ENCODE assay signal across 15 cellular contexts in the genomic region with DNA sequence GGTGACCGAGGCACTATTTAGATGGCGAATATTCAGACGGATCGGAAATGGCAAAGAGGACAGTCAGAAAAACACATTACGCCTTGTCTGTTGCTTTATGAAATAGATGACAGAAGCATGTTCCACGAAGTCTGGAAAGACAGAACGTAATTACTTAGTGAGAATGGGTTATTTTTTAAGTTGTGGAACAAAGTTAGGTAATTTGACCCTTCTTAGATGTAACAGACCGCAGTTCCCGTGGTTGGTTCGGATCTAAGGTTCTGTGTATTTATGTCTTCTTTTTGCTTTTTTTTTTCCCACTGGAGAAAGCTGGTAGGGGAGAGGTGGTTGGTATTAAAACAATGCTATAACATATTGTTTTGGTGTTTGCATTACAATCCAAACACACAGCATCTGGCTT. TPM values are rescaled to one million over a fixed set of nuclear protein-coding genes. Genes with fewer than 3 reads are reported as not detected.
DNase-seq lines count a peak whose midpoint lies in the region; ATAC-seq and TF ChIP-seq lines count a peak whose summit lies in the region.
"Had no signal": no experiment of that assay in that cellular context is flagged by ENCODE, and none has a peak within 500 bp of the region (broad histone marks: within the 10 kb centered on the region; RNA-seq: fewer than 3 reads in every experiment).

No MANE protein-coding gene starts in this region.

- H3K4me3 ChIP-seq in upper lobe of right lung: no peak overlapping the region
- H3K4me3 ChIP-seq: HAP-1 had no signal

- no peak for TF ChIP-seq CTCF in endothelial cell (IDR thresholded peaks at IDR 0.05; ENCODE audit: unreplicated experiment)
- TF ChIP-seq CTCF in mesothelial cell of epicardium (IDR thresholded peaks at IDR 0.05; ENCODE audit: unreplicated experiment): no peak
- TF ChIP-seq CTCF in upper lobe of right lung (IDR thresholded peaks at IDR 0.05): no peak

- H3K36me3 Mint-ChIP-seq in activated naive CD4-positive, alpha-beta T cell treated with anti-CD3 and anti-CD28 coated beads, Interleukin-2, amount 50 U/mL, for 72 hours: no peaks in the 10 kb centered on the region
- H3K36me3 Mint-ChIP-seq in endothelial cell (ENCODE audit: low read depth, unreplicated experiment): peaks cover 7% of the 10 kb centered on the region
- no peaks in the 10 kb centered on the region for H3K36me3 Mint-ChIP-seq in mesothelial cell of epicardium

- H3K27me3 Mint-ChIP-seq in endothelial cell (ENCODE audit: unreplicated experiment) (peaks cover 12% of the 10 kb centered on the region), mesothelial cell of epicardium (ENCODE audit: low read depth) (no peaks in the 10 kb centered on the region)

- no peak for DNase-seq in activated naive CD4-positive, alpha-beta T cell treated with anti-CD3 and anti-CD28 coated beads, Interleukin-2, amount 50 U/mL, for 72 hours (ENCODE audit: low spot score in 2 of 2)
- no peak for DNase-seq in activated naive CD4-positive, alpha-beta T cell treated with Interleukin-2 at 50 U/mL for 16 hours
- no peak for DNase-seq in endothelial cell (ENCODE audit: low spot score)
- no peak for DNase-seq in mesothelial cell of epicardium (ENCODE audit: low spot score in 2 of 2, unreplicated experiment in 2 of 2)
- DNase-seq in upper lobe of right lung: no peak
- DNase-seq in OCI-M1 (lab: John Stamatoyannopoulos, UW): no peak
- DNase-seq in NAMALWA (ENCODE audit: low spot score): no peak
- DNase-seq: 8988T, C1 segment of cervical spinal cord, Karpas-422, NCI-H1417, NCI-H1930, NCI-H510A treated with DMSO at 0.1 percent for 48 hours had no signal

- no peaks in the 10 kb centered on the region for H3K27me3 ChIP-seq in upper lobe of right lung

- H3K9me3 ChIP-seq in upper lobe of right lung: no peaks in the 10 kb centered on the region
- H3K9me3 ChIP-seq: HAP-1 had no signal

- H3K4me3 Mint-ChIP-seq in endothelial cell (ENCODE audit: unreplicated experiment): peak overlapping the region; percentile 54
- no peak overlapping the region for H3K4me3 Mint-ChIP-seq in mesothelial cell of epicardium

- no peak for ATAC-seq in activated naive CD4-positive, alpha-beta T cell treated with anti-CD3 and anti-CD28 coated beads, Interleukin-2, amount 50 U/mL, for 72 hours
- ATAC-seq in upper lobe of right lung (no peak), HG03342 (IDR thresholded peaks at IDR 0.05; ENCODE audit: unreplicated experiment) (no peak)

- H3K9me3 Mint-ChIP-seq in activated naive CD4-positive, alpha-beta T cell treated with anti-CD3 and anti-CD28 coated beads, Interleukin-2, amount 50 U/mL, for 72 hours: no peaks in the 10 kb centered on the region
- no peaks in the 10 kb centered on the region for H3K9me3 Mint-ChIP-seq in endothelial cell (ENCODE audit: unreplicated experiment)
- no peaks in the 10 kb centered on the region for H3K9me3 Mint-ChIP-seq in mesothelial cell of epicardium

- intact Hi-C loops in upper lobe of right lung (cut with DNase I): no loop called here

- H3K4me1 Mint-ChIP-seq in endothelial cell (ENCODE audit: unreplicated experiment) (peaks cover 82% of the 10 kb centered on the region), mesothelial cell of epicardium (peaks cover 47% of the 10 kb centered on the region)

- H3K36me3 ChIP-seq in upper lobe of right lung: peaks cover 3% of the 10 kb centered on the region
- H3K36me3 ChIP-seq: HAP-1 had no signal

- peak overlapping the region; percentile 30 to 44 for H3K27ac Mint-ChIP-seq in activated naive CD4-positive, alpha-beta T cell treated with anti-CD3 and anti-CD28 coated beads, Interleukin-2, amount 50 U/mL, for 72 hours
- H3K27ac Mint-ChIP-seq in endothelial cell (ENCODE audit: unreplicated experiment) (peak overlapping the region; percentile 97), mesothelial cell of epicardium (peak overlapping the region; percentile 70)

- peaks cover 37% of the 10 kb centered on the region for H3K4me1 ChIP-seq in upper lobe of right lung
- H3K4me1 ChIP-seq: HAP-1 had no signal

- peak overlapping the region; percentile 9 for H3K27ac ChIP-seq in upper lobe of right lung

RNA-seq across cellular contexts. Expression of a gene that starts 13.6 kb away (rescaled TPM):
- 10 to 100 TPM; 33.1 to 53.7 TPM for total RNA-seq in activated naive CD4-positive, alpha-beta T cell treated with anti-CD3 and anti-CD28 coated beads, Interleukin-2, amount 50 U/mL, for 72 hours
- 211 TPM for total RNA-seq in endothelial cell (ENCODE audit: unreplicated experiment)
- total RNA-seq in mesothelial cell of epicardium: 107 to 114 TPM (median 112 TPM) in 3 replicates
- 377 TPM for total RNA-seq in upper lobe of right lung

Comparison
In these comparisons a context has a peak if more than half of its experiments do, and no peak if none do; other contexts are left out.
1. H3K27ac Mint-ChIP-seq: peak in every context shown above with its lines; median percentile 97 in endothelial cell; 70 in mesothelial cell of epicardium; 37 in activated naive CD4-positive, alpha-beta T cell treated with anti-CD3 and anti-CD28 coated beads, Interleukin-2, amount 50 U/mL, for 72 hours.